Comparison of ENCODE assay signal across 18 cellular contexts in the genomic region with DNA sequence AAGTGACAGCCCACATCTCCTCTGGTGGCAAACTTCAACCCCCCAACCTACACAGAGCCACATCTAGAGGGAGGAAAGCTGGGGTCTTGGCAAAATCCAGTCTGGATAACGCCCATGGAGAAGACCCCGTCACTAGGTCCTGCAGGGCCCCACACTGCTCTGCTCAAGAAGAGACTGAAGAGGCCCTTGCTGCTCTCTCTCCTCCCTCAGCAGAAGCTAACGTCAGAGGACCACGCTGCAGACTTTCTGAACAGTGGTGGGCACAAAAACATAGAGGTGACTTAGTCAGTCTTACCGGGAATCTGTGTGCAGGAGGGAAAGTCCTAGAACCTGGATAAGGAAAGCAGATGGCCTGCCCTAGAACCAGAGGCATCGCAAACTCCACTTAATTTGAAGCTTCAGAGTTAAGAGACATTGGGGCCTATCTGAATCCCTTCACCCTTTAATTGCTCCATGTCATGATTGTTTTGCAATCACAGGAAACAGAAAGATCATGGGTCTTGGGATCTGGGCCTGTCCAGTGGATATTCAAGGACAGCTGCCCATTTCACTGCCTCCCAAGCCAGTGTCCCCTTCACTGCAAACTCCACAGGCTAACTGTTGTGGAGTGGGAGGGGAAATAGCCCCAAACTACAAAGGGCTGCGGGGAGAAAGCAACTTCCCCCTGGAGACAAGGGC. TPM values are rescaled to one million over a fixed set of nuclear protein-coding genes. Genes with fewer than 3 reads are reported as not detected.
DNase-seq lines count a peak whose midpoint lies in the region; ATAC-seq, FAIRE-seq and TF ChIP-seq lines count a peak whose summit lies in the region.
"Had no signal": no experiment of that assay in that cellular context is flagged by ENCODE, and none has a peak within 500 bp of the region (broad histone marks: within the 10 kb centered on the region; RNA-seq: fewer than 3 reads in every experiment).

No MANE protein-coding gene starts in this region.

- 89% methylated on average over 7 of the region's 7 CpGs for WGBS in SK-N-SH (ENCODE audit: low lambda C conversion rate)
- 86 to 89% methylated on average over 1 to 7 of the region's 7 CpGs for WGBS in transverse colon (ENCODE audit: low coverage in 1 of 2), 2 donors

- FAIRE-seq in keratinocyte (lab: Jason Lieb, UNC), result no peak

- H4K20me1 ChIP-seq in SK-N-SH (ENCODE audit: insufficient read depth), result peaks cover 40% of the 10 kb centered on the region
- H4K20me1 ChIP-seq in keratinocyte (ENCODE audit: control insufficient read depth, extremely low read depth, insufficient read depth, low read length), result peaks cover 5% of the 10 kb centered on the region

- H3K36me3 Mint-ChIP-seq in central memory CD8-positive, alpha-beta T cell (ENCODE audit: insufficient read depth), result peaks cover 8% of the 10 kb centered on the region
- H3K36me3 Mint-ChIP-seq: CD4-positive, CD25-positive, alpha-beta regulatory T cell; memory B cell; stimulated activated effector memory CD8-positive, alpha-beta T cell treated with anti-CD3 and anti-CD28 coated beads, Interleukin-12 subunit alpha, Interleukin-12 subunit beta, amount 100 ng/mL, for 72 hours had no signal

- H3K9ac ChIP-seq in SK-N-SH, result peak overlapping the region; percentile 92; the same call in 1 of the 2 replicates
- peak overlapping the region; percentile 87 for H3K9ac ChIP-seq in keratinocyte (ENCODE audit: control insufficient read depth, extremely low read depth, insufficient read depth, low read length)

- H3K4me3 Mint-ChIP-seq in central memory CD8-positive, alpha-beta T cell, result peak overlapping the region; percentile 79
- H3K4me3 Mint-ChIP-seq: memory B cell had no signal

- no peak for TF ChIP-seq RAD21 in SK-N-SH (IDR thresholded peaks at IDR 0.05; ENCODE audit: low read length)

- no peaks in the 10 kb centered on the region for H3K27me3 ChIP-seq in SK-N-SH (ENCODE audit: insufficient read depth)
- no peaks in the 10 kb centered on the region for H3K27me3 ChIP-seq in keratinocyte (ENCODE audit: control insufficient read depth, extremely low read depth, insufficient read depth, low read length)
- peaks cover 67% of the 10 kb centered on the region for H3K27me3 ChIP-seq in transverse colon

- H3F3A ChIP-seq in SK-N-SH (replicated peaks; ENCODE audit: insufficient read depth), result peaks cover 33% of the 10 kb centered on the region

- H2AFZ ChIP-seq in SK-N-SH (ENCODE audit: low read depth) (no peak overlapping the region), keratinocyte (ENCODE audit: control insufficient read depth, low read length) (no peak overlapping the region)

- peak overlapping the region in 1 of 2 experiments; percentile 85; a peak in 2 of 4 replicates for H3K27ac ChIP-seq in SK-N-SH (ENCODE audit: low read depth in 2 of 2, low read length in 1 of 2)
- peak overlapping the region; percentile 75 for H3K27ac ChIP-seq in keratinocyte (ENCODE audit: control insufficient read depth, insufficient read depth, low read length)
- peak overlapping the region in 3 of 4 donors; percentile 26 to 27 (median 26) for H3K27ac ChIP-seq in transverse colon
- H3K27ac ChIP-seq: 22Rv1 had no signal

- TF ChIP-seq EP300 in SK-N-SH (IDR thresholded peaks at IDR 0.05; ENCODE audit: borderline replicate concordance in 1 of 2, low read depth in 1 of 2, low read length in 1 of 2) (no peak), transverse colon (IDR thresholded peaks at IDR 0.05; ENCODE audit: low read depth) (no peak)

- H3K4me2 ChIP-seq in SK-N-SH (peak overlapping the region; percentile 97), keratinocyte (ENCODE audit: control insufficient read depth, extremely low read depth, insufficient read depth, low read depth, low read length) (peak overlapping the region; percentile 95)

- H3K4me1 Mint-ChIP-seq in central memory CD8-positive, alpha-beta T cell, result peaks cover 13% of the 10 kb centered on the region
- H3K4me1 Mint-ChIP-seq: memory B cell had no signal

- H3K4me3 ChIP-seq in SK-N-SH (ENCODE audit: low read depth in 2 of 2, low read length in 1 of 2) (peak overlapping the region; percentile 92 to 94; a peak in 3 of 4 replicates), keratinocyte (ENCODE audit: control insufficient read depth in 2 of 3, extremely low read depth in 1 of 3, insufficient read depth in 2 of 3, low read depth in 1 of 3, low read length in 3 of 3) (peak overlapping the region; percentile 75 to 84 (median 78)), transverse colon (no peak overlapping the region)

- dilution Hi-C loops in keratinocyte (cut with MboI; ENCODE audit: extremely low pct_ligation_motif_present, low sequenced_read_pairs), result no loop called here

- CTCF ChIA-PET in SK-N-SH (lab: Yijun Ruan, JAX), result interaction anchor here (0.6 to 3.4 kb wide), 11 partner anchors 8 to 188 kb away, joined by 3 to 11 read pairs (median 3); partner anchors contain the start of gene USP47

- H3K27me3 Mint-ChIP-seq in central memory CD8-positive, alpha-beta T cell, result peaks cover 86% of the 10 kb centered on the region

- no peak for DNase-seq in SK-N-SH
- DNase-seq in central memory CD8-positive, alpha-beta T cell (ENCODE audit: low spot score in 2 of 2), result no peak
- DNase-seq in keratinocyte (ENCODE audit: low read depth, low spot score), result no peak
- no peak for DNase-seq in transverse colon
- DNase-seq in C1 segment of cervical spinal cord (lab: John Stamatoyannopoulos, UW), result no peak
- DNase-seq in stimulated activated naive CD4-positive, alpha-beta T cell (lab: John Stamatoyannopoulos, UW), result no peak
- DNase-seq: activated CD4-positive, alpha-beta T cell treated with anti-CD3 and anti-CD28 coated beads for 4 hours; adrenal gland; CD4-positive, CD25-positive, alpha-beta regulatory T cell; GOT3; NCI-H1048; NCI-H774; sigmoid colon had no signal

- TF ChIP-seq CTCF in SK-N-SH (IDR thresholded peaks at IDR 0.05) (no peak), keratinocyte (optimal IDR thresholded peaks at IDR 0.05 in 1 of 3, IDR thresholded peaks at IDR 0.05 in 1 of 3, conservative IDR thresholded peaks at IDR 0.05 in 1 of 3; ENCODE audit: extremely low read depth in 1 of 3, insufficient read depth in 2 of 3, low read length in 3 of 3) (no peak), transverse colon (IDR thresholded peaks at IDR 0.05) (no peak)

- intact Hi-C loops in transverse colon (cut with DNase I; ENCODE audit: low total_unique reads), result no loop called here

- H3K36me3 ChIP-seq in SK-N-SH (replicated peaks in 1 of 2; ENCODE audit: control insufficient read depth in 1 of 2, insufficient read depth in 2 of 2, low read length in 1 of 2), result peaks cover 40 to 44% of the 10 kb centered on the region in 2 experiments
- peaks cover 18 to 39% of the 10 kb centered on the region in 2 experiments for H3K36me3 ChIP-seq in keratinocyte (ENCODE audit: control insufficient read depth in 2 of 2, extremely low read depth in 1 of 2, insufficient read depth in 2 of 2, low read length in 2 of 2)
- no peaks in the 10 kb centered on the region for H3K36me3 ChIP-seq in transverse colon

- H3K9me3 ChIP-seq in SK-N-SH (no peaks in the 10 kb centered on the region), keratinocyte (ENCODE audit: control insufficient read depth, low read depth, low read length) (no peaks in the 10 kb centered on the region), transverse colon (no peaks in the 10 kb centered on the region)
- H3K9me3 ChIP-seq: adrenal gland, sigmoid colon had no signal

- no peaks in the 10 kb centered on the region for H3K9me3 Mint-ChIP-seq in central memory CD8-positive, alpha-beta T cell
- H3K9me3 Mint-ChIP-seq: stimulated activated effector memory CD8-positive, alpha-beta T cell treated with anti-CD3 and anti-CD28 coated beads, Interleukin-12 subunit alpha, Interleukin-12 subunit beta, amount 100 ng/mL, for 72 hours had no signal

- no peak for ATAC-seq in SK-N-SH treated with all-trans-retinoic acid at 6 μM for 48 hours
- ATAC-seq in central memory CD8-positive, alpha-beta T cell (replicated peaks; ENCODE audit: extremely low read depth, poor library complexity, severe bottlenecking), result no peak
- no peak for ATAC-seq in GM18517 (IDR thresholded peaks at IDR 0.05; ENCODE audit: unreplicated experiment)
- ATAC-seq: stimulated activated effector memory CD8-positive, alpha-beta T cell treated with anti-CD3 and anti-CD28 coated beads, Interleukin-12 subunit alpha, Interleukin-12 subunit beta, amount 100 ng/mL, for 72 hours had no signal

- H3K79me2 ChIP-seq in SK-N-SH (ENCODE audit: insufficient read depth), result peaks cover 72% of the 10 kb centered on the region
- H3K79me2 ChIP-seq in keratinocyte (ENCODE audit: control insufficient read depth, insufficient read depth, low read length), result peaks cover 56% of the 10 kb centered on the region

- H3K9me2 ChIP-seq in SK-N-SH, result no peaks in the 10 kb centered on the region

- no peak for TF ChIP-seq POLR2A in transverse colon (IDR thresholded peaks at IDR 0.05)

- H3K27ac Mint-ChIP-seq in central memory CD8-positive, alpha-beta T cell (ENCODE audit: low read depth), result no peak overlapping the region
- H3K27ac Mint-ChIP-seq: CD4-positive, CD25-positive, alpha-beta regulatory T cell; memory B cell; stimulated activated effector memory CD8-positive, alpha-beta T cell treated with anti-CD3 and anti-CD28 coated beads, Interleukin-12 subunit alpha, Interleukin-12 subunit beta, amount 100 ng/mL, for 72 hours had no signal

- H3K4me1 ChIP-seq in SK-N-SH (ENCODE audit: control insufficient read depth in 1 of 2, insufficient read depth in 2 of 2, low read depth in 1 of 2, low read length in 1 of 2), result peaks cover 36% of the 10 kb centered on the region in 2 experiments; a peak in 3 of 4 replicates
- peaks cover 33% of the 10 kb centered on the region for H3K4me1 ChIP-seq in keratinocyte (ENCODE audit: control insufficient read depth, extremely low read depth, insufficient read depth, low read length)
- peaks cover 0 to 13% (median 11%) of the 10 kb centered on the region in 4 donors for H3K4me1 ChIP-seq in transverse colon

- H3K9me1 ChIP-seq in keratinocyte (ENCODE audit: control insufficient read depth, extremely low read depth, insufficient read depth, low read length), result no peaks in the 10 kb centered on the region

- in situ Hi-C loops in transverse colon (cut with MboI; ENCODE audit: low pct_ligation_motif_present in 1 of 4, low pct_unique_long_range_greater_than_20kb in 1 of 4, low sequenced_read_pairs in 3 of 4), result no loop called here

- POLR2A ChIA-PET in SK-N-SH (lab: Yijun Ruan, JAX), result interaction anchor here (1.3 kb wide), 1 partner anchor 9 kb away, joined by 3 read pairs; no protein-coding TSS in a partner anchor

RNA-seq across cellular contexts. Expression of gene DKK3, which starts 1.7 kb away (rescaled TPM):
- polyA plus RNA-seq in SK-N-SH (2012; rRNA removed), result 1,174 and 1,491 TPM in 2 replicates
- polyA plus RNA-seq in SK-N-SH (2012; cell fraction: cytosol; rRNA removed), result 1,028 and 1,442 TPM in 2 replicates
- 933 and 1,160 TPM in 2 replicates for polyA plus RNA-seq in SK-N-SH (2012; cell fraction: nucleus; rRNA removed)
- polyA plus RNA-seq in keratinocyte, result 712 to 984 TPM (median 777 TPM) in 3 replicates
- polyA plus RNA-seq in keratinocyte (2011; ENCODE audit: low read depth), result 449 TPM
- 673 and 675 TPM in 2 replicates for polyA plus RNA-seq in keratinocyte (2011; cell fraction: cytosol; rRNA removed)
- polyA plus RNA-seq in keratinocyte (2011; cell fraction: nucleus; rRNA removed), result 1,006 and 1,193 TPM in 2 replicates
- 451 and 482 TPM in 2 replicates for polyA plus RNA-seq in keratinocyte (2012; ENCODE audit: low replicate concordance)
- 466 to 661 TPM (median 564 TPM) in 3 replicates for polyA minus RNA-seq in keratinocyte
- polyA minus RNA-seq in keratinocyte (2011; cell fraction: cytosol; rRNA and poly(A)+ RNA removed), result 657 TPM
- polyA minus RNA-seq in keratinocyte (2011; cell fraction: nucleus; rRNA and poly(A)+ RNA removed), result 427 and 766 TPM in 2 replicates
- 100 to 1,000 TPM in 1 of 4 donors, 10 to 100 TPM in 3; 27.2 to 181 (median 40.1) TPM for total RNA-seq in transverse colon
- total RNA-seq: CD4-positive, CD25-positive, alpha-beta regulatory T cell had no signal

Comparison
In these comparisons a context has a peak if more than half of its experiments do, and no peak if none do; other contexts are left out.
1. H3K4me3 ChIP-seq: peak in SK-N-SH (2 of 2) and keratinocyte (3 of 3); none in transverse colon (0 of 4).